Comparison of ENCODE assay signal across 10 cellular contexts in genomic region chr3:149291178-149291577, GRCh38. TPM values are rescaled to one million over a fixed set of nuclear protein-coding genes. Genes with fewer than 3 reads are reported as not detected.
DNase-seq lines count a peak whose midpoint lies in the region; ATAC-seq and TF ChIP-seq lines count a peak whose summit lies in the region.
"Had no signal": no experiment of that assay in that cellular context is flagged by ENCODE, and none has a peak within 500 bp of the region (broad histone marks: within the 10 kb centered on the region; RNA-seq: fewer than 3 reads in every experiment).

No MANE protein-coding gene starts in this region.

- TF ChIP-seq CTCF in adrenal gland (IDR thresholded peaks at IDR 0.05) = peak in 4 of 6 experiments; percentile 26 to 45 (median 35)
- peak; percentile 53 for TF ChIP-seq CTCF in neural crest cell (conservative IDR thresholded peaks at IDR 0.05)

- peak; percentile 61 for ATAC-seq in HG02885 (IDR thresholded peaks at IDR 0.05; ENCODE audit: poor library complexity, unreplicated experiment)

- TF ChIP-seq POLR2A in adrenal gland (IDR thresholded peaks at IDR 0.05) = no peak

- H3K4me3 ChIP-seq in adrenal gland = no peak overlapping the region

- no peaks in the 10 kb centered on the region for H3K27me3 Mint-ChIP-seq in neural crest cell (ENCODE audit: low read depth)
- H3K27me3 Mint-ChIP-seq: activated B cell treated with CpG ODN at 0.5 μM for 24 hours had no signal

- no peak overlapping the region for H3K27ac Mint-ChIP-seq in neural crest cell (ENCODE audit: unreplicated experiment)
- H3K27ac Mint-ChIP-seq: activated B cell treated with CpG ODN at 0.5 μM for 24 hours had no signal

- no peak overlapping the region for H3K27ac ChIP-seq in adrenal gland
- H3K27ac ChIP-seq: epithelial cell of prostate had no signal

- peak; percentile 56 for DNase-seq in NCI-H82 (lab: John Stamatoyannopoulos, UW)
- DNase-seq in NCI-H82 treated with DMSO at 0.1 percent for 48 hours (lab: John Stamatoyannopoulos, UW; ENCODE audit: unreplicated experiment) = no peak
- DNase-seq in adrenal gland = no peak
- no peak for DNase-seq in neural crest cell (ENCODE audit: low read depth, low spot score)
- DNase-seq in hypothalamus (lab: John Stamatoyannopoulos, UW) = no peak
- no peak for DNase-seq in SKM-1 treated with dmso at 0.1 percent for 144 hours (lab: John Stamatoyannopoulos, UW; ENCODE audit: unreplicated experiment)
- DNase-seq in NCI-H774 (lab: John Stamatoyannopoulos, UW) = no peak
- DNase-seq: activated B cell treated with CpG ODN at 0.5 μM for 24 hours had no signal

- peaks cover 2% of the 10 kb centered on the region for H3K36me3 Mint-ChIP-seq in neural crest cell (ENCODE audit: low read depth)

- H3K4me1 Mint-ChIP-seq in neural crest cell = no peaks in the 10 kb centered on the region
- H3K4me1 Mint-ChIP-seq: activated B cell treated with CpG ODN at 0.5 μM for 24 hours had no signal

- 66 to 72% (median 71%) methylated on average over 1 to 2 of the region's 2 CpGs for WGBS in adrenal gland, 4 donors

- no peak overlapping the region for H3K4me3 Mint-ChIP-seq in neural crest cell
- H3K4me3 Mint-ChIP-seq: activated B cell treated with CpG ODN at 0.5 μM for 24 hours had no signal

- intact Hi-C loops in adrenal gland (cut with DNase I) = no loop called here

- H3K4me1 ChIP-seq in adrenal gland (replicated peaks in 1 of 2) = no peaks in the 10 kb centered on the region

- no peaks in the 10 kb centered on the region for H3K9me3 ChIP-seq in adrenal gland (replicated peaks in 1 of 3)

- H3K27me3 ChIP-seq in adrenal gland = no peaks in the 10 kb centered on the region

- H3K9me3 Mint-ChIP-seq in neural crest cell = peaks cover 11% of the 10 kb centered on the region
- H3K9me3 Mint-ChIP-seq: activated B cell treated with CpG ODN at 0.5 μM for 24 hours had no signal

- no peaks in the 10 kb centered on the region for H3K36me3 ChIP-seq in adrenal gland (replicated peaks in 1 of 2)

RNA-seq across cellular contexts. Expression of gene TM4SF18, which starts 42.3 kb away (rescaled TPM):
- total RNA-seq in adrenal gland (10 to 100 TPM in 7 of 8 donors, 1 to 10 TPM in 1; 8.3 to 24.9 (median 13.7) TPM), neural crest cell (not detected in 2 replicates)
- polyA plus RNA-seq in adrenal gland = 10 to 100 TPM in 1 of 3 donors, 1 to 10 TPM in 2; 2.4 to 14.7 (median 4.3) TPM
- total RNA-seq: activated B cell treated with CpG ODN at 0.5 μM for 24 hours had no signal
